Comparison of ENCODE assay signal across 9 cellular contexts in genomic region chr7:32298403-32299132, GRCh38.
DNase-seq lines count a peak whose midpoint lies in the region; ATAC-seq and TF ChIP-seq lines count a peak whose summit lies in the region.
"Had no signal": no experiment of that assay in that cellular context is flagged by ENCODE, and none has a peak within 500 bp of the region (broad histone marks: within the 10 kb centered on the region; RNA-seq: fewer than 3 reads in every experiment).

No MANE protein-coding gene starts in this region.

- ATAC-seq in GM19463 (IDR thresholded peaks at IDR 0.05; ENCODE audit: unreplicated experiment), result peak; percentile 49
- ATAC-seq in T-cell (replicated peaks in 1 of 4), result peak in 1 of 4 experiments; percentile 17
- ATAC-seq in right cardiac atrium, result peak; percentile 70 to 72
- ATAC-seq in sciatic nerve, result peak; percentile 67
- no peak for ATAC-seq in mucosa of descending colon
- no peak for ATAC-seq in GM18505 (IDR thresholded peaks at IDR 0.05; ENCODE audit: unreplicated experiment)

- peaks cover 47 to 52% of the 10 kb centered on the region in 2 donors for H3K27me3 Mint-ChIP-seq in T-cell

- CTCF ChIA-PET in T-cell (lab: Charles Lee), result no interaction called here

- intact Hi-C loops in right cardiac atrium (cut with DNase I), result loop anchor here in 1 of 4 donors (10.0 kb wide), 1 partner anchor 84 kb away; no protein-coding TSS in a partner anchor
- intact Hi-C loops in sciatic nerve (cut with DNase I), result loop anchor here (10.0 kb wide), 1 partner anchor 74 kb away; no protein-coding TSS in a partner anchor
- intact Hi-C loops in mucosa of descending colon (cut with DNase I, micrococcal nuclease), result no loop called here

- POLR2A ChIA-PET in T-cell (lab: Charles Lee), result no interaction called here

- H3K4me3 Mint-ChIP-seq in T-cell, result peak overlapping the region in 2 of 3 donors; percentile 31 to 62

- WGBS in right cardiac atrium, result 1% methylated on average over 80 of the region's 80 CpGs

- H3K27me3 ChIP-seq in right cardiac atrium (ENCODE audit: control insufficient read depth, insufficient read depth), result peaks cover 2% of the 10 kb centered on the region

- no peaks in the 10 kb centered on the region for H3K9me3 ChIP-seq in right cardiac atrium (ENCODE audit: control insufficient read depth, low read length)
- H3K9me3 ChIP-seq in mucosa of descending colon, result no peaks in the 10 kb centered on the region
- H3K9me3 ChIP-seq: SJCRH30 had no signal

- no peak for TF ChIP-seq POLR2A in GM18505 (IDR thresholded peaks at IDR 0.05; ENCODE audit: borderline replicate concordance, extremely low read depth, insufficient read depth, insufficient read length)

- H3K27ac Mint-ChIP-seq in T-cell, result no peak overlapping the region

- no peaks in the 10 kb centered on the region for H3K9me3 Mint-ChIP-seq in T-cell

- no peak for DNase-seq in T-cell
- peak; percentile 25 to 72 (median 70) for DNase-seq in right cardiac atrium
- DNase-seq in sciatic nerve (ENCODE audit: low spot score), result peak; percentile 64
- no peak for DNase-seq in NCI-H1436 treated with DMSO at 0.1 percent for 48 hours (lab: John Stamatoyannopoulos, UW)
- DNase-seq in NCI-H2107 treated with DMSO at 0.1 percent for 48 hours (lab: John Stamatoyannopoulos, UW; ENCODE audit: unreplicated experiment), result no peak
- DNase-seq in mucosa of descending colon, result no peak
- DNase-seq: SJCRH30 had no signal

- H3K36me3 ChIP-seq in mucosa of descending colon (ENCODE audit: low read depth), result no peaks in the 10 kb centered on the region
- H3K36me3 ChIP-seq: SJCRH30 had no signal

- TF ChIP-seq CTCF in mucosa of descending colon (IDR thresholded peaks at IDR 0.05), result no peak

- H3K4me3 ChIP-seq in right cardiac atrium (ENCODE audit: low read length) (peak overlapping the region; percentile 59), mucosa of descending colon (no peak overlapping the region)
- H3K4me3 ChIP-seq: SJCRH30 had no signal

- H3K4me1 ChIP-seq in right cardiac atrium (ENCODE audit: control insufficient read depth, insufficient read depth, low read length) (no peaks in the 10 kb centered on the region), mucosa of descending colon (ENCODE audit: low read depth) (no peaks in the 10 kb centered on the region)
- H3K4me1 ChIP-seq: SJCRH30 had no signal

- no peaks in the 10 kb centered on the region for H3K36me3 Mint-ChIP-seq in T-cell

- H3K27ac ChIP-seq in right cardiac atrium (ENCODE audit: low read length), result no peak overlapping the region
- H3K27ac ChIP-seq: SJCRH30 had no signal

- H3K4me1 Mint-ChIP-seq in T-cell, result peaks cover 6 to 9% (median 9%) of the 10 kb centered on the region in 3 donors

Comparison
In these comparisons a context has a peak if more than half of its experiments do, and no peak if none do; other contexts are left out.
1. ATAC-seq: peak in GM19463 (single experiment), right cardiac atrium (2 of 2) and sciatic nerve (single experiment); none in mucosa of descending colon (single experiment) and GM18505 (single experiment).
2. DNase-seq: peak in right cardiac atrium (3 of 3) and sciatic nerve (single experiment); none in T-cell (0 of 34), NCI-H1436 treated with DMSO at 0.1 percent for 48 hours (single experiment), NCI-H2107 treated with DMSO at 0.1 percent for 48 hours (single experiment) and mucosa of descending colon (0 of 3).